13 cellular contexts compared by ENCODE assay signal in the genomic region with DNA sequence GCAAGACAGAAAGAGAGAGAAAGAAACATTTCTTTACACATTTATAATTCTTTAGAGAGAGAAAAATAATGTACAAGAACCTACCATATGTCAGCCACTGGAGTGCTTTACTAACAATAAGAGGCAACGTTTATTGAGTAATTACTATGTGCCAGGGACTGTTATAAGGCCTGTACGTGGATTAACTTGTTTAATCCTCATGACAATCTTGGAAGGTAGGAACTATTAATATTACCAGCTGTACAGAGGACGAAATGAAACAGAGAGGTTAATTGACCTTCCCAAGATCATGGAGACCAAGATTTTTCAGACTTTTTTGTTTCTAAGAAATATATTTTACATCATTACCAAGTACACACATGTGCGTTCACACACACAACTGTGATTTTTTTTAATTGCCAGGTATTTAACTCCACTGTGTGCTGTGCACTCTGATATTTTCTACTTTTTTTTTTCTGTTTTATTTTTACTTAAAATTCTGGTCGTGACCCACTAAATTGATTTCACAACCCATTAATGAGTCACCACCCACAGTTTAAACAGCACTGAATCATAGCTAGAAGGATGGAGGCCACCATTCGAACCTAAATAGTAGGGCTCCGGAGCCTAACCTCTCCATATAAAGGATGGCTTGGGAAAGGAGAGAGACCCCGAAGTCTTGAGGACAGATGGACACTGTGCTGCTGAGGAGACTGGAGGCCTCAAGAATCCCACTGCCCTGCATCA. TPM values are rescaled to one million over a fixed set of nuclear protein-coding genes. Genes with fewer than 3 reads are reported as not detected.
A peak's percentile ranks its signal among the peaks of the same experiment; 100 is the strongest.
DNase-seq lines count a peak whose midpoint lies in the region; ATAC-seq and TF ChIP-seq lines count a peak whose summit lies in the region.
"Had no signal": no experiment of that assay in that cellular context is flagged by ENCODE, and none has a peak within 500 bp of the region (broad histone marks: within the 10 kb centered on the region; RNA-seq: fewer than 3 reads in every experiment).

No MANE protein-coding gene starts in this region.

- peak; percentile 42 for DNase-seq in HT-29 (ENCODE audit: low spot score)
- peak; percentile 55 for DNase-seq in amniotic stem cell (lab: John Stamatoyannopoulos, UW)
- DNase-seq in glomerular visceral epithelial cell (ENCODE audit: extremely low spot score) = peak; percentile 44
- no peak for DNase-seq in stimulated activated CD4-positive, alpha-beta T cell treated with anti-CD3 and anti-CD28 coated beads, Interleukin-4, amount 100 ng/mL, for 4 hours
- no peak for DNase-seq in WTC11 (ENCODE audit: low spot score)
- DNase-seq in NCI-H748 (lab: John Stamatoyannopoulos, UW; ENCODE audit: unreplicated experiment) = no peak
- DNase-seq in NCI-H187 treated with DMSO at 0.1 percent for 48 hours (lab: John Stamatoyannopoulos, UW) = no peak
- DNase-seq: AML-193, GF-D8 had no signal

- peaks cover 50% of the 10 kb centered on the region for H3K79me2 ChIP-seq in ACC112 (ENCODE audit: control insufficient read depth, insufficient read depth, low read length, unreplicated experiment)

- H3K27ac Mint-ChIP-seq in WTC11 = no peak overlapping the region
- H3K27ac Mint-ChIP-seq: memory B cell had no signal

- CTCF ChIA-PET in WTC11 (lab: Charles Lee) = interaction anchor here (0.8 to 11.2 kb wide), 6 partner anchors 12 to 60 kb away, joined by 4 to 242 read pairs (median 12); a partner anchor contains a TSS

- 0 out of 2 replicates have a peak, but pooled peaks cover 2% of the 10 kb centered on the region for H3K36me3 Mint-ChIP-seq in WTC11
- H3K36me3 Mint-ChIP-seq: memory B cell had no signal

- H3K4me1 ChIP-seq in ACC112 (ENCODE audit: control insufficient read depth, insufficient read depth, low read length, unreplicated experiment) = peaks cover 58% of the 10 kb centered on the region

- POLR2A ChIA-PET in WTC11 (lab: Charles Lee) = no interaction called here

- no peak for TF ChIP-seq CTCF in WTC11 (IDR thresholded peaks at IDR 0.05)

- no peak overlapping the region for H2AFZ ChIP-seq in ACC112 (ENCODE audit: low read length, unreplicated experiment)

- H3K27me3 Mint-ChIP-seq in WTC11 (ENCODE audit: low read depth) = no peaks in the 10 kb centered on the region

- H3K36me3 ChIP-seq in ACC112 (ENCODE audit: insufficient read depth, low read length) = peaks cover 6% of the 10 kb centered on the region; the same call in 1 of the 2 replicates

- no peaks in the 10 kb centered on the region for H3K27me3 ChIP-seq in ACC112 (ENCODE audit: insufficient read depth, low read length)

- no peak for ATAC-seq in WTC11
- ATAC-seq: psoas muscle had no signal

- H3K4me1 Mint-ChIP-seq in WTC11 = peaks cover 28% of the 10 kb centered on the region

- peak overlapping the region; percentile 61 for H3K4me3 ChIP-seq in ACC112 (ENCODE audit: low read depth, low read length)
- H3K4me3 ChIP-seq: coronary artery, psoas muscle had no signal

- H3K9me3 Mint-ChIP-seq in WTC11 = no peaks in the 10 kb centered on the region
- H3K9me3 Mint-ChIP-seq: memory B cell had no signal

- peak overlapping the region; percentile 93 for H3K27ac ChIP-seq in ACC112 (ENCODE audit: low read depth, low read length)
- H3K27ac ChIP-seq: psoas muscle had no signal

- no peak overlapping the region for H3K4me3 Mint-ChIP-seq in WTC11
- H3K4me3 Mint-ChIP-seq: memory B cell had no signal

TF ChIP-seq in WTC11, 78 proteins besides CTCF, POLR2A, EP300 and RAD21 (continues in another document):
- TF ChIP-seq ZNF138 (CRISPR knock-in tag; conservative IDR thresholded peaks at IDR 0.05) (no peak), TEAD1 (CRISPR knock-in tag; IDR thresholded peaks at IDR 0.05) (no peak), ZNF263 (CRISPR knock-in tag; IDR thresholded peaks at IDR 0.05; ENCODE audit: low read depth) (no peak), JUN (CRISPR knock-in tag; IDR thresholded peaks at IDR 0.05) (no peak), ZNF219 (CRISPR knock-in tag; IDR thresholded peaks at IDR 0.05; ENCODE audit: borderline replicate concordance) (no peak), FOXJ3 (CRISPR knock-in tag; IDR thresholded peaks at IDR 0.05; ENCODE audit: borderline replicate concordance) (no peak), ZNF121 (CRISPR knock-in tag; IDR thresholded peaks at IDR 0.05) (no peak), TP53 (CRISPR knock-in tag; IDR thresholded peaks at IDR 0.05) (no peak), PRRX2 (CRISPR knock-in tag; IDR thresholded peaks at IDR 0.05) (no peak), CREB1 (CRISPR knock-in tag; IDR thresholded peaks at IDR 0.05) (no peak), ZNF317 (CRISPR knock-in tag; IDR thresholded peaks at IDR 0.05; ENCODE audit: borderline replicate concordance, low read depth) (no peak)
- TF ChIP-seq, protein P1, sequence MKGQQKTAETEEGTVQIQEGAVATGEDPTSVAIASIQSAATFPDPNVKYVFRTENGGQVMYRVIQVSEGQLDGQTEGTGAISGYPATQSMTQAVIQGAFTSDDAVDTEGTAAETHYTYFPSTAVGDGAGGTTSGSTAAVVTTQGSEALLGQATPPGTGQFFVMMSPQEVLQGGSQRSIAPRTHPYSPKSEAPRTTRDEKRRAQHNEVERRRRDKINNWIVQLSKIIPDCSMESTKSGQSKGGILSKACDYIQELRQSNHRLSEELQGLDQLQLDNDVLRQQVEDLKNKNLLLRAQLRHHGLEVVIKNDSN (CRISPR knock-in tag; IDR thresholded peaks at IDR 0.05) = no peak
- TF ChIP-seq, protein P2, sequence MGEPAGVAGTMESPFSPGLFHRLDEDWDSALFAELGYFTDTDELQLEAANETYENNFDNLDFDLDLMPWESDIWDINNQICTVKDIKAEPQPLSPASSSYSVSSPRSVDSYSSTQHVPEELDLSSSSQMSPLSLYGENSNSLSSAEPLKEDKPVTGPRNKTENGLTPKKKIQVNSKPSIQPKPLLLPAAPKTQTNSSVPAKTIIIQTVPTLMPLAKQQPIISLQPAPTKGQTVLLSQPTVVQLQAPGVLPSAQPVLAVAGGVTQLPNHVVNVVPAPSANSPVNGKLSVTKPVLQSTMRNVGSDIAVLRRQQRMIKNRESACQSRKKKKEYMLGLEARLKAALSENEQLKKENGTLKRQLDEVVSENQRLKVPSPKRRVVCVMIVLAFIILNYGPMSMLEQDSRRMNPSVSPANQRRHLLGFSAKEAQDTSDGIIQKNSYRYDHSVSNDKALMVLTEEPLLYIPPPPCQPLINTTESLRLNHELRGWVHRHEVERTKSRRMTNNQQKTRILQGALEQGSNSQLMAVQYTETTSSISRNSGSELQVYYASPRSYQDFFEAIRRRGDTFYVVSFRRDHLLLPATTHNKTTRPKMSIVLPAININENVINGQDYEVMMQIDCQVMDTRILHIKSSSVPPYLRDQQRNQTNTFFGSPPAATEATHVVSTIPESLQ (CRISPR knock-in tag; IDR thresholded peaks at IDR 0.05) = no peak
- TF ChIP-seq, protein P3, sequence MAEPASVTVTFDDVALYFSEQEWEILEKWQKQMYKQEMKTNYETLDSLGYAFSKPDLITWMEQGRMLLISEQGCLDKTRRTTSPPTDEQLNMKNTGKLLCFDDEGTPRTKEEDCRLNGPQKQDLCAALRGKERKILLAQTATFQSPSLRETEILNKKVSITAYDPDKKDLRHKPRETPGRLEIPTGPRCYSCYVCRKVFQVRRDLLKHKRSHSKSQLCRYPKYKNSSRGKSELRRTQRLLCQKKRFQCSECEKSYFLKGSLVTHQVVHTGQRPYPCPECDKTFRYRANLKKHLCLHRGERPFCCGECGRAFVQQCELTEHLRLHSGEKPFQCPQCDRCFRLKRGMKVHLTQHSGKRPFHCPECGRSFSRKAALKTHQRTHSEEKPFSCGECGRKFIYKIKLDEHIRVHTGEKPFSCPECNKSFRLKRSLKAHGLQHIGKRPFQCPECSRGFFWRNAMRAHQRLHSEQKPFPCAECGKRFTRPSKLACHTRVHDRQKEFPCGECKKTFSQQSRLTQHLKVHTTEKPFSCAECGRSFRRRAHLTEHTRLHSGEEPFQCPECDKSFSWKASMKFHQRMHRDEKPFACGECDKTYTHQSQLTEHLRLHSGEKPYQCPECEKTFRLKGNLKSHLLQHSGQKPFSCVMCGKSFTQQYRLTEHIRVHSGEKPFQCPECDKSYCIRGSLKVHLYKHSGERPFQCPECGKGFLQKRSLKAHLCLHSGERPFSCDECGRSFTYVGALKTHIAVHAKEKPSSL (CRISPR knock-in tag; conservative IDR thresholded peaks at IDR 0.05) = no peak
- TF ChIP-seq, protein P4, sequence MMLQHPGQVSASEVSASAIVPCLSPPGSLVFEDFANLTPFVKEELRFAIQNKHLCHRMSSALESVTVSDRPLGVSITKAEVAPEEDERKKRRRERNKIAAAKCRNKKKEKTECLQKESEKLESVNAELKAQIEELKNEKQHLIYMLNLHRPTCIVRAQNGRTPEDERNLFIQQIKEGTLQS (CRISPR knock-in tag; conservative IDR thresholded peaks at IDR 0.05) = no peak
- TF ChIP-seq, protein P5, sequence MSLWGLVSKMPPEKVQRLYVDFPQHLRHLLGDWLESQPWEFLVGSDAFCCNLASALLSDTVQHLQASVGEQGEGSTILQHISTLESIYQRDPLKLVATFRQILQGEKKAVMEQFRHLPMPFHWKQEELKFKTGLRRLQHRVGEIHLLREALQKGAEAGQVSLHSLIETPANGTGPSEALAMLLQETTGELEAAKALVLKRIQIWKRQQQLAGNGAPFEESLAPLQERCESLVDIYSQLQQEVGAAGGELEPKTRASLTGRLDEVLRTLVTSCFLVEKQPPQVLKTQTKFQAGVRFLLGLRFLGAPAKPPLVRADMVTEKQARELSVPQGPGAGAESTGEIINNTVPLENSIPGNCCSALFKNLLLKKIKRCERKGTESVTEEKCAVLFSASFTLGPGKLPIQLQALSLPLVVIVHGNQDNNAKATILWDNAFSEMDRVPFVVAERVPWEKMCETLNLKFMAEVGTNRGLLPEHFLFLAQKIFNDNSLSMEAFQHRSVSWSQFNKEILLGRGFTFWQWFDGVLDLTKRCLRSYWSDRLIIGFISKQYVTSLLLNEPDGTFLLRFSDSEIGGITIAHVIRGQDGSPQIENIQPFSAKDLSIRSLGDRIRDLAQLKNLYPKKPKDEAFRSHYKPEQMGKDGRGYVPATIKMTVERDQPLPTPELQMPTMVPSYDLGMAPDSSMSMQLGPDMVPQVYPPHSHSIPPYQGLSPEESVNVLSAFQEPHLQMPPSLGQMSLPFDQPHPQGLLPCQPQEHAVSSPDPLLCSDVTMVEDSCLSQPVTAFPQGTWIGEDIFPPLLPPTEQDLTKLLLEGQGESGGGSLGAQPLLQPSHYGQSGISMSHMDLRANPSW (CRISPR knock-in tag; conservative IDR thresholded peaks at IDR 0.05; ENCODE audit: low read depth) = no peak
- TF ChIP-seq, protein P6, sequence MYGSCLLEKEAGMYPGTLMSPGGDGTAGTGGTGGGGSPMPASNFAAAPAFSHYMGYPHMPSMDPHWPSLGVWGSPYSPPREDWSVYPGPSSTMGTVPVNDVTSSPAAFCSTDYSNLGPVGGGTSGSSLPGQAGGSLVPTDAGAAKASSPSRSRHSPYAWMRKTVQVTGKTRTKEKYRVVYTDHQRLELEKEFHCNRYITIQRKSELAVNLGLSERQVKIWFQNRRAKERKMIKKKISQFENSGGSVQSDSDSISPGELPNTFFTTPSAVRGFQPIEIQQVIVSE (CRISPR knock-in tag; IDR thresholded peaks at IDR 0.05; ENCODE audit: borderline replicate concordance) = no peak

RNA-seq across cellular contexts. Expression of a gene that starts 21.4 kb away (rescaled TPM):
- total RNA-seq in HT-29 (2014; rRNA removed; shearing (Covaris generic)) = 50.1 and 64.2 TPM in 2 replicates
- 10.9 to 12.6 TPM (median 11.4 TPM) in 3 replicates for total RNA-seq in WTC11 (2021)

RNA-seq across cellular contexts. Expression of a gene that starts 48.4 kb away (rescaled TPM):
- 190 and 194 TPM in 2 replicates for total RNA-seq in HT-29 (2014; rRNA removed; shearing (Covaris generic))
- total RNA-seq in WTC11 (2021) = 107 to 139 TPM (median 115 TPM) in 3 replicates

Comparison
In these comparisons a context has a peak if more than half of its experiments do, and no peak if none do; other contexts are left out.
1. DNase-seq: peak in HT-29 (single experiment), amniotic stem cell (single experiment) and glomerular visceral epithelial cell (single experiment); none in stimulated activated CD4-positive, alpha-beta T cell treated with anti-CD3 and anti-CD28 coated beads, Interleukin-4, amount 100 ng/mL, for 4 hours (0 of 2), WTC11 (single experiment), NCI-H748 (single experiment) and NCI-H187 treated with DMSO at 0.1 percent for 48 hours (single experiment).